ENCODE assay signal across 8 cellular contexts in genomic region chr7:75914655-75915415, GRCh38. TPM values are rescaled to one million over a fixed set of nuclear protein-coding genes. Genes with fewer than 3 reads are reported as not detected.
A peak's percentile ranks its signal among the peaks of the same experiment; 100 is the strongest.
DNase-seq lines count a peak whose midpoint lies in the region; ATAC-seq and TF ChIP-seq lines count a peak whose summit lies in the region.

POR (plus strand) TSS chr7:75915155; CDS start chr7:75954002, 38,847 bp downstream.

- ATAC-seq in GM21723 (IDR thresholded peaks at IDR 0.05; ENCODE audit: unreplicated experiment) (peak; percentile 92), esophagus mucosa (peak; percentile 100)

- DNase-seq in DMS53 treated with DMSO at 0.1 percent for 48 hours (lab: John Stamatoyannopoulos, UW; ENCODE audit: unreplicated experiment) (peak; percentile 94), KG1 (lab: John Stamatoyannopoulos, UW) (peak; percentile 90), myocyte (ENCODE audit: low read depth) (peak; percentile 96)
- peak; percentile 97 to 98 for DNase-seq in activated T-cell treated with anti-CD3 and anti-CD28 coated beads, Interleukin-2, amount 50 U/mL, for 48 hours
- DNase-seq in stimulated activated CD8-positive, alpha-beta memory T cell treated with anti-CD3 and anti-CD28 coated beads, Interleukin-7, amount 100 ng/mL, for 4 hours (ENCODE audit: low read depth in 2 of 2), result peak; percentile 89 to 96

TF ChIP-seq in PFSK-1, 5 proteins besides CTCF, POLR2A, EP300 and RAD21:
- TF ChIP-seq POLR2AphosphoS5 (IDR thresholded peaks at IDR 0.05; ENCODE audit: low read depth, low read length) (peak; percentile 99), FOXP2 (optimal IDR thresholded peaks at IDR 0.05; ENCODE audit: borderline replicate concordance, extremely low read depth, extremely low read length, insufficient read depth) (peak; percentile 68), REST (IDR thresholded peaks at IDR 0.05; ENCODE audit: insufficient read depth in 1 of 2, low read depth in 2 of 2, low read length in 2 of 2) (0 out of 4 replicates have a peak, but pooled peaks have one; percentile 19 to 21), SIN3A (IDR thresholded peaks at IDR 0.05; ENCODE audit: borderline replicate concordance, insufficient read depth, low read length) (peak; percentile 80; the same call in 1 of the 2 replicates), TAF1 (IDR thresholded peaks at IDR 0.05; ENCODE audit: borderline replicate concordance, insufficient read depth, low read length) (peak; percentile 97)

RNA-seq across cellular contexts. Expression of gene POR, which starts in this region (rescaled TPM):
- 356 TPM for polyA plus RNA-seq in PFSK-1 (2012; ENCODE audit: insufficient read length, low read depth)
- 137 TPM for total RNA-seq in esophagus mucosa
- 205 and 262 TPM in 2 replicates for total RNA-seq in myocyte
- 93.0 TPM for polyA plus RNA-seq in myocyte (2012)

Comparison
In these comparisons a context has a peak if more than half of its experiments do, and no peak if none do; other contexts are left out.
1. Peak in every context shown above with its lines: DNase-seq and ATAC-seq.